ENCODE assay signal across 11 cellular contexts in the genomic region with DNA sequence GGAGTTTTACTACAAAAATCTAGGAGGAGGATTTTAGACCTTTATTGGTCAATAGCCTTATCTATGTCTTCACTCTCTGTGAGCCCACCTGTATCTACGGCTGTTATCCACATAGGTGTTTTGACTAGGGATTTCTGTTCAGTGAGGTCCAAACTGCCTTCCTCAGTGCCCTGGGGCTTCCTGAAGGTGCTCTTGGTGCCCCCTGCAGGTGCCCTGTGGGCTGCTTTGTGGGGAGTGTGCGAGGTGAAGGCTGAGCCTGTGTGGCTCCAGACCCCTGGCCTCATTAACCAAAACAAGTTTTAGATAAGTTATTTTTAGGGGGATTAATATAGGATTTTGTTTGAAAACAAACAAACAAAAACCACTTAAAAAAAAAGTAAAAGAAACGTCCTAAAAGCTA.
DNase-seq lines count a peak whose midpoint lies in the region; ATAC-seq, FAIRE-seq and TF ChIP-seq lines count a peak whose summit lies in the region.
"Had no signal": no experiment of that assay in that cellular context is flagged by ENCODE, and none has a peak within 500 bp of the region (broad histone marks: within the 10 kb centered on the region; RNA-seq: fewer than 3 reads in every experiment).

No MANE protein-coding gene starts in this region.

- no peak for FAIRE-seq in D721Med (lab: Jason Lieb, UNC)

- CTCF ChIA-PET in HCT116 (lab: Charles Lee): no interaction called here

- intact Hi-C loops in HCT116 (cut with micrococcal nuclease): loop anchor here (1.0 to 10.0 kb wide), 2 partner anchors 124 to 202 kb away; no protein-coding TSS in a partner anchor

- no TSS peak for BruUV-seq in HCT116 (replicated peaks; lab: Mats Ljungman, UMichigan)

- ATAC-seq in HCT116 (peak; percentile 86), SK-N-SH treated with all-trans-retinoic acid at 6 μM for 48 hours (peak; percentile 74), left lobe of liver (peak; percentile 55), GM21576 (IDR thresholded peaks at IDR 0.05; ENCODE audit: unreplicated experiment) (no peak), HG02678 (IDR thresholded peaks at IDR 0.05; ENCODE audit: unreplicated experiment) (no peak)

- no peak for TF ChIP-seq POLR2A in HCT116 (IDR thresholded peaks at IDR 0.05; ENCODE audit: borderline replicate concordance, extremely low read depth, insufficient read depth, insufficient read length)

- POLR2A ChIA-PET in HCT116 (lab: Charles Lee): no interaction called here

- no peaks in the 10 kb centered on the region for H3K9me2 ChIP-seq in HCT116 (ENCODE audit: insufficient read depth)

- RAD21 ChIA-PET in HCT116 (lab: Charles Lee; ENCODE audit: low non-redundant PET in 1 of 2, low total read pairs in 2 of 2, uncharacterized antibody in 2 of 2, unreplicated experiment in 2 of 2): no interaction called here

- H3K4me2 ChIP-seq in HCT116 (ENCODE audit: low read length): no peak overlapping the region

- TF ChIP-seq RAD21 in HCT116 (IDR thresholded peaks at IDR 0.05; ENCODE audit: low read depth): peak; percentile 63

- H3K4me3 ChIP-seq in HCT116 (replicated peaks in 1 of 2; ENCODE audit: low read depth in 1 of 2, low read length in 2 of 2): no peak overlapping the region
- H3K4me3 ChIP-seq: suprapubic skin had no signal

- DNase-seq in D721Med (ENCODE audit: insufficient read length, low spot score) (no peak), HCT116 (ENCODE audit: low read depth, low spot score) (no peak), left lobe of liver (ENCODE audit: low spot score) (no peak), EL (no peak), HCEC 1CT (no peak)
- DNase-seq: OCI-M1; stimulated activated CD4-positive, alpha-beta T cell treated with anti-CD3 and anti-CD28 coated beads, Interleukin-4, amount 100 ng/mL, for 1 hour had no signal

- H4K20me1 ChIP-seq in HCT116 (ENCODE audit: insufficient read depth): no peaks in the 10 kb centered on the region

- H3K9ac ChIP-seq in HCT116 (ENCODE audit: low read length): no peak overlapping the region

- H3K27me3 ChIP-seq in HCT116 (ENCODE audit: insufficient read depth, low read length): 0 out of 2 replicates have a peak, but pooled peaks cover 6% of the 10 kb centered on the region
- H3K27me3 ChIP-seq: suprapubic skin had no signal

- TF ChIP-seq CTCF in D721Med (IDR thresholded peaks at IDR 0.05; ENCODE audit: insufficient read depth, missing control alignments) (peak; percentile 53), HCT116 (IDR thresholded peaks at IDR 0.05 in 2 of 3, conservative IDR thresholded peaks at IDR 0.05 in 1 of 3; ENCODE audit: borderline replicate concordance in 1 of 3, insufficient read depth in 1 of 3, low read depth in 2 of 3, low read length in 2 of 3) (peak; percentile 47 to 60 (median 47); a peak in 5 of 6 replicates)

- no peaks in the 10 kb centered on the region for H3K79me2 ChIP-seq in HCT116 (ENCODE audit: insufficient read depth, low read length)

- no peak overlapping the region for H3K27ac ChIP-seq in HCT116 (ENCODE audit: low read depth, low read length)
- H3K27ac ChIP-seq: suprapubic skin had no signal

- no peaks in the 10 kb centered on the region for H3K9me3 ChIP-seq in HCT116 (ENCODE audit: control insufficient read depth in 1 of 2, insufficient read depth in 1 of 2, low read depth in 1 of 2, low read length in 2 of 2)
- H3K9me3 ChIP-seq: suprapubic skin had no signal

- no peaks in the 10 kb centered on the region for H3K36me3 ChIP-seq in HCT116 (ENCODE audit: control insufficient read depth in 1 of 2, insufficient read depth in 2 of 2, low read length in 2 of 2)
- H3K36me3 ChIP-seq: suprapubic skin had no signal

- H3K4me1 ChIP-seq in HCT116 (ENCODE audit: control insufficient read depth in 1 of 2, insufficient read depth in 2 of 2, low read length in 2 of 2): no peaks in the 10 kb centered on the region
- H3K4me1 ChIP-seq: suprapubic skin had no signal

- H2AFZ ChIP-seq in HCT116 (ENCODE audit: low read depth, low read length, poor library complexity, severe bottlenecking): no peak overlapping the region

TF ChIP-seq in HCT116, 20 proteins besides CTCF, POLR2A, EP300 and RAD21:
- TF ChIP-seq FOSL1 (IDR thresholded peaks at IDR 0.05; ENCODE audit: low read depth) (no peak), TCF7L2 (IDR thresholded peaks at IDR 0.05; ENCODE audit: borderline replicate concordance, extremely low read depth, insufficient read depth, insufficient read length) (no peak), EGR1 (IDR thresholded peaks at IDR 0.05; ENCODE audit: low read depth) (no peak), SIN3A (IDR thresholded peaks at IDR 0.05; ENCODE audit: low read depth) (no peak), ZFX (IDR thresholded peaks at IDR 0.05) (no peak)

TF ChIP-seq in SK-N-SH treated with all-trans-retinoic acid at 6 μM for 48 hours, 23 proteins besides CTCF, POLR2A, EP300 and RAD21:
- no peak for TF ChIP-seq ZFP3 (CRISPR knock-in tag; IDR thresholded peaks at IDR 0.05)

Comparison
In these comparisons a context has a peak if more than half of its experiments do, and no peak if none do; other contexts are left out.
1. ATAC-seq: peak in HCT116 (single experiment), SK-N-SH treated with all-trans-retinoic acid at 6 μM for 48 hours (single experiment) and left lobe of liver (single experiment); none in GM21576 (single experiment) and HG02678 (single experiment).